2 cellular contexts compared by ENCODE assay signal in the genomic region with DNA sequence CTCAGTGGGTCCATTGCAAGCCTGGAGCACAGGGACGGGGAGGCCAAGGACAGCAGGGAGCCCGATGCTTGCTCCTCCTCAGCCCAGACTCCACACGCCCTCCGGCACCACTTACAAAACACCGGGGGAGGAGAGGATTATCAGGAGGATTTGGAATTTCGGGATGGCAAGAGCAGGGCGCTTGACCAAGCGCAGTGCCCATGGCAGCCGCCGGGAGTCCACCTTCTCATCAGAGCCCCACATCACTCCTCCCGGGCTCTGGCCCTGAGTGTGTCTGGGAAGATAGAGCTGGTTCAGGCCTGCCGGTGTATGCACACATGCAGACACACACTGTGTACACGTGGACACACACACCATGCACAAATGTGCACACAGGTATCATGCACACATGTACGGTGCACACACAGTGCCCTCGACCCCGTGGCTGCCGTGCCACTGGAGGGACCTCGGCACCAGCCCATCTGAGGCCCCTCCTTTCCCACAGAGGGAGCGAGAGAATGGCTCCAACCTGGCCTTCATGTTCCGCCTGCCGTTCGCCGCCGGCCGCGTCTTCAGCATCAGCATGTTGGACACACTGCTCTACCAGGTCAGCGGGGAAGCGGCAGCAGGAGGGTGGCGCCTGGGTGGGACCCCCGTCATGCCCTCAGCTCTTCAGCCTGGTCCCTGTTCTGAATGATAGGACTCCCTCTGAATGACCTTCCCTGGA.
TF ChIP-seq lines count a peak whose summit lies in the region.

No MANE protein-coding gene starts in this region.

TF ChIP-seq in A549, 52 proteins besides CTCF, POLR2A, EP300 and RAD21 (continued from another document):
- TF ChIP-seq, protein P1, sequence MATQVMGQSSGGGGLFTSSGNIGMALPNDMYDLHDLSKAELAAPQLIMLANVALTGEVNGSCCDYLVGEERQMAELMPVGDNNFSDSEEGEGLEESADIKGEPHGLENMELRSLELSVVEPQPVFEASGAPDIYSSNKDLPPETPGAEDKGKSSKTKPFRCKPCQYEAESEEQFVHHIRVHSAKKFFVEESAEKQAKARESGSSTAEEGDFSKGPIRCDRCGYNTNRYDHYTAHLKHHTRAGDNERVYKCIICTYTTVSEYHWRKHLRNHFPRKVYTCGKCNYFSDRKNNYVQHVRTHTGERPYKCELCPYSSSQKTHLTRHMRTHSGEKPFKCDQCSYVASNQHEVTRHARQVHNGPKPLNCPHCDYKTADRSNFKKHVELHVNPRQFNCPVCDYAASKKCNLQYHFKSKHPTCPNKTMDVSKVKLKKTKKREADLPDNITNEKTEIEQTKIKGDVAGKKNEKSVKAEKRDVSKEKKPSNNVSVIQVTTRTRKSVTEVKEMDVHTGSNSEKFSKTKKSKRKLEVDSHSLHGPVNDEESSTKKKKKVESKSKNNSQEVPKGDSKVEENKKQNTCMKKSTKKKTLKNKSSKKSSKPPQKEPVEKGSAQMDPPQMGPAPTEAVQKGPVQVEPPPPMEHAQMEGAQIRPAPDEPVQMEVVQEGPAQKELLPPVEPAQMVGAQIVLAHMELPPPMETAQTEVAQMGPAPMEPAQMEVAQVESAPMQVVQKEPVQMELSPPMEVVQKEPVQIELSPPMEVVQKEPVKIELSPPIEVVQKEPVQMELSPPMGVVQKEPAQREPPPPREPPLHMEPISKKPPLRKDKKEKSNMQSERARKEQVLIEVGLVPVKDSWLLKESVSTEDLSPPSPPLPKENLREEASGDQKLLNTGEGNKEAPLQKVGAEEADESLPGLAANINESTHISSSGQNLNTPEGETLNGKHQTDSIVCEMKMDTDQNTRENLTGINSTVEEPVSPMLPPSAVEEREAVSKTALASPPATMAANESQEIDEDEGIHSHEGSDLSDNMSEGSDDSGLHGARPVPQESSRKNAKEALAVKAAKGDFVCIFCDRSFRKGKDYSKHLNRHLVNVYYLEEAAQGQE (IDR thresholded peaks at IDR 0.05), result no peak
- TF ChIP-seq ZFP36 (IDR thresholded peaks at IDR 0.05; ENCODE audit: borderline replicate concordance, partially characterized antibody), result no peak
- TF ChIP-seq CEBPB (IDR thresholded peaks at IDR 0.05), result no peak
- TF ChIP-seq RFX5 (IDR thresholded peaks at IDR 0.05), result no peak
- no peak for TF ChIP-seq RARB (CRISPR knock-in tag; IDR thresholded peaks at IDR 0.05)
- no peak for TF ChIP-seq CBX2 (IDR thresholded peaks at IDR 0.05; ENCODE audit: borderline replicate concordance, low read depth)
- TF ChIP-seq ESRRA (IDR thresholded peaks at IDR 0.05; ENCODE audit: borderline replicate concordance, low read length), result no peak
- TF ChIP-seq RCOR1 (IDR thresholded peaks at IDR 0.05; ENCODE audit: low read depth, low read length), result no peak
- TF ChIP-seq TFCP2L1 (CRISPR knock-in tag; IDR thresholded peaks at IDR 0.05), result no peak
- TF ChIP-seq, protein P2, sequence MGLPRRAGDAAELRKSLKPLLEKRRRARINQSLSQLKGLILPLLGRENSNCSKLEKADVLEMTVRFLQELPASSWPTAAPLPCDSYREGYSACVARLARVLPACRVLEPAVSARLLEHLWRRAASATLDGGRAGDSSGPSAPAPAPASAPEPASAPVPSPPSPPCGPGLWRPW (IDR thresholded peaks at IDR 0.05), result no peak
- no peak for TF ChIP-seq MAZ (IDR thresholded peaks at IDR 0.05; ENCODE audit: borderline replicate concordance, low read depth, low read length)
- TF ChIP-seq MAFK (IDR thresholded peaks at IDR 0.05; ENCODE audit: partially characterized antibody), result no peak
- TF ChIP-seq CBX8 (IDR thresholded peaks at IDR 0.05), result no peak
- TF ChIP-seq ZSCAN20 (CRISPR knock-in tag; IDR thresholded peaks at IDR 0.05), result no peak
- TF ChIP-seq TP53 (CRISPR knock-in tag; IDR thresholded peaks at IDR 0.05), result no peak
- TF ChIP-seq HOXB5 (CRISPR knock-in tag; IDR thresholded peaks at IDR 0.05), result no peak
- TF ChIP-seq, protein P3, sequence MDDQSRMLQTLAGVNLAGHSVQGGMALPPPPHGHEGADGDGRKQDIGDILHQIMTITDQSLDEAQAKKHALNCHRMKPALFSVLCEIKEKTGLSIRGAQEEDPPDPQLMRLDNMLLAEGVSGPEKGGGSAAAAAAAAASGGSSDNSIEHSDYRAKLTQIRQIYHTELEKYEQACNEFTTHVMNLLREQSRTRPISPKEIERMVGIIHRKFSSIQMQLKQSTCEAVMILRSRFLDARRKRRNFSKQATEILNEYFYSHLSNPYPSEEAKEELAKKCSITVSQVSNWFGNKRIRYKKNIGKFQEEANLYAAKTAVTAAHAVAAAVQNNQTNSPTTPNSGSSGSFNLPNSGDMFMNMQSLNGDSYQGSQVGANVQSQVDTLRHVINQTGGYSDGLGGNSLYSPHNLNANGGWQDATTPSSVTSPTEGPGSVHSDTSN (IDR thresholded peaks at IDR 0.05), result no peak
TF ChIP-seq in A549: peak in this region for 0.

TF ChIP-seq in H1, 55 proteins besides CTCF, POLR2A, EP300 and RAD21 (continued from another document):
- TF ChIP-seq HDAC2 (IDR thresholded peaks at IDR 0.05; ENCODE audit: borderline replicate concordance in 1 of 2, low read depth in 2 of 2, low read length in 2 of 2) (no peak), RBBP5 (IDR thresholded peaks at IDR 0.05; ENCODE audit: borderline replicate concordance, low read depth, low read length) (no peak), BCL11A (IDR thresholded peaks at IDR 0.05; ENCODE audit: low read depth in 2 of 2, low read length in 2 of 2) (no peak), CREB1 (IDR thresholded peaks at IDR 0.05) (no peak), SUZ12 (IDR thresholded peaks at IDR 0.05; ENCODE audit: low read length) (no peak), TCF12 (IDR thresholded peaks at IDR 0.05; ENCODE audit: low read depth, low read length) (no peak), NRF1 (IDR thresholded peaks at IDR 0.05; ENCODE audit: low read depth, low read length) (no peak), RXRA (IDR thresholded peaks at IDR 0.05; ENCODE audit: insufficient read depth, low read depth, low read length) (no peak), SIRT6 (IDR thresholded peaks at IDR 0.05; ENCODE audit: low read length) (no peak), EZH2 (IDR thresholded peaks at IDR 0.05; ENCODE audit: low read depth, low read length, severe bottlenecking) (no peak), BRCA1 (IDR thresholded peaks at IDR 0.05; ENCODE audit: low read depth, low read length) (no peak)
TF ChIP-seq in H1: peak in this region for 0.
